In genomic region chr7:116236020-116236630, GRCh38 we compare ENCODE assay signal across 8 cellular contexts. TPM values are rescaled to one million over a fixed set of nuclear protein-coding genes. Genes with fewer than 3 reads are reported as not detected.
DNase-seq lines count a peak whose midpoint lies in the region; ATAC-seq, FAIRE-seq and TF ChIP-seq lines count a peak whose summit lies in the region.

No MANE protein-coding gene starts in this region.

- H3K27me3 ChIP-seq in keratinocyte (ENCODE audit: control insufficient read depth, extremely low read depth, insufficient read depth, low read length), result no peaks in the 10 kb centered on the region

- H3K36me3 ChIP-seq in keratinocyte (ENCODE audit: control insufficient read depth in 2 of 2, extremely low read depth in 1 of 2, insufficient read depth in 2 of 2, low read length in 2 of 2), result peaks cover 6 to 24% of the 10 kb centered on the region in 2 experiments

- in situ Hi-C loops in astrocyte of the cerebellum (cut with HindIII; ENCODE audit: low sequenced_read_pairs), result no loop called here

- dilution Hi-C loops in keratinocyte (cut with MboI; ENCODE audit: extremely low pct_ligation_motif_present, low sequenced_read_pairs), result no loop called here

- no peak for FAIRE-seq in keratinocyte (lab: Jason Lieb, UNC)

- peak; percentile 63 for TF ChIP-seq RAD21 in Ishikawa (IDR thresholded peaks at IDR 0.05; ENCODE audit: low read depth)

- DNase-seq in AG10803 (ENCODE audit: low read depth) (peak; percentile 58), astrocyte of the cerebellum (ENCODE audit: low read depth) (no peak), keratinocyte (ENCODE audit: low read depth, low spot score) (no peak), GDM1 (lab: John Stamatoyannopoulos, UW) (no peak)
- DNase-seq in stimulated activated CD4-positive, alpha-beta T cell treated with anti-CD3 and anti-CD28 coated beads, TNF-alpha, amount 100 ng/mL, for 4 hours (ENCODE audit: low read depth in 3 of 3), result peak in 2 of 3 experiments; percentile 10 to 33

- no peak overlapping the region for H3K27ac ChIP-seq in keratinocyte (ENCODE audit: control insufficient read depth, insufficient read depth, low read length)

- no peak overlapping the region for H3K9ac ChIP-seq in keratinocyte (ENCODE audit: control insufficient read depth, extremely low read depth, insufficient read depth, low read length)

- no peak overlapping the region for H3K4me2 ChIP-seq in keratinocyte (ENCODE audit: control insufficient read depth, extremely low read depth, insufficient read depth, low read depth, low read length)

- H3K4me3 ChIP-seq in AG10803 (ENCODE audit: low read length) (no peak overlapping the region), astrocyte of the cerebellum (ENCODE audit: low read depth, low read length) (no peak overlapping the region), keratinocyte (ENCODE audit: control insufficient read depth in 2 of 3, extremely low read depth in 1 of 3, insufficient read depth in 2 of 3, low read depth in 1 of 3, low read length in 3 of 3) (no peak overlapping the region)

- peaks cover 88% of the 10 kb centered on the region for H3K79me2 ChIP-seq in keratinocyte (ENCODE audit: control insufficient read depth, insufficient read depth, low read length)

- peaks cover 6% of the 10 kb centered on the region for H4K20me1 ChIP-seq in keratinocyte (ENCODE audit: control insufficient read depth, extremely low read depth, insufficient read depth, low read length)

- no peak for TF ChIP-seq EP300 in Ishikawa (IDR thresholded peaks at IDR 0.05; ENCODE audit: borderline replicate concordance)

- peak; percentile 64 for TF ChIP-seq CTCF in AG10803 (conservative IDR thresholded peaks at IDR 0.05; ENCODE audit: low read length)
- peak; percentile 40 for TF ChIP-seq CTCF in astrocyte of the cerebellum (IDR thresholded peaks at IDR 0.05; ENCODE audit: low read depth, low read length, missing control alignments)
- peak in 2 of 3 experiments; percentile 22 to 27 for TF ChIP-seq CTCF in keratinocyte (optimal IDR thresholded peaks at IDR 0.05 in 1 of 3, IDR thresholded peaks at IDR 0.05 in 1 of 3, conservative IDR thresholded peaks at IDR 0.05 in 1 of 3; ENCODE audit: extremely low read depth in 1 of 3, insufficient read depth in 2 of 3, low read length in 3 of 3)

- H3K9me3 ChIP-seq in keratinocyte (ENCODE audit: control insufficient read depth, low read depth, low read length), result no peaks in the 10 kb centered on the region

- ATAC-seq in GM18508 (IDR thresholded peaks at IDR 0.05; ENCODE audit: insufficient read depth, unreplicated experiment) (peak; percentile 41), SK-N-SH treated with all-trans-retinoic acid at 6 μM for 48 hours (peak; percentile 88)

- no peaks in the 10 kb centered on the region for H3K9me1 ChIP-seq in keratinocyte (ENCODE audit: control insufficient read depth, extremely low read depth, insufficient read depth, low read length)

- peaks cover 25% of the 10 kb centered on the region for H3K4me1 ChIP-seq in keratinocyte (ENCODE audit: control insufficient read depth, extremely low read depth, insufficient read depth, low read length)

- H2AFZ ChIP-seq in keratinocyte (ENCODE audit: control insufficient read depth, low read length), result no peak overlapping the region

TF ChIP-seq in Ishikawa, 13 proteins besides CTCF, POLR2A, EP300 and RAD21 (continues in another document):
- TF ChIP-seq TAF1 (IDR thresholded peaks at IDR 0.05; ENCODE audit: low read depth) (no peak), TCF12 (IDR thresholded peaks at IDR 0.05; ENCODE audit: low read depth) (no peak), CEBPB (IDR thresholded peaks at IDR 0.05) (no peak), EGR1 (IDR thresholded peaks at IDR 0.05) (no peak), FOXM1 (IDR thresholded peaks at IDR 0.05; ENCODE audit: borderline replicate concordance, low read depth) (no peak), ZBTB7A (IDR thresholded peaks at IDR 0.05; ENCODE audit: low read depth) (no peak), NFIC (IDR thresholded peaks at IDR 0.05) (no peak), TEAD4 (IDR thresholded peaks at IDR 0.05) (no peak), USF1 (IDR thresholded peaks at IDR 0.05) (no peak), REST (IDR thresholded peaks at IDR 0.05; ENCODE audit: low read depth) (no peak)

TF ChIP-seq in SK-N-SH treated with all-trans-retinoic acid at 6 μM for 48 hours, 23 proteins besides CTCF, POLR2A, EP300 and RAD21:
- TF ChIP-seq OSR1 (CRISPR knock-in tag; IDR thresholded peaks at IDR 0.05) (no peak), ESRRG (CRISPR knock-in tag; IDR thresholded peaks at IDR 0.05) (no peak), SNAI2 (CRISPR knock-in tag; IDR thresholded peaks at IDR 0.05) (no peak), CSRNP3 (CRISPR knock-in tag; IDR thresholded peaks at IDR 0.05) (no peak), ZC3H10 (CRISPR knock-in tag; IDR thresholded peaks at IDR 0.05) (no peak), ARNTL (CRISPR knock-in tag; IDR thresholded peaks at IDR 0.05; ENCODE audit: borderline replicate concordance, low read depth) (no peak), TCF4 (CRISPR knock-in tag; IDR thresholded peaks at IDR 0.05; ENCODE audit: borderline replicate concordance) (no peak), ZNF8 (CRISPR knock-in tag; IDR thresholded peaks at IDR 0.05) (no peak), ISL1 (CRISPR knock-in tag; IDR thresholded peaks at IDR 0.05) (no peak), ZNF565 (CRISPR knock-in tag; conservative IDR thresholded peaks at IDR 0.05; ENCODE audit: low read depth) (no peak), CREB5 (CRISPR knock-in tag; IDR thresholded peaks at IDR 0.05; ENCODE audit: low read depth) (no peak), RARB (CRISPR knock-in tag; IDR thresholded peaks at IDR 0.05) (no peak), TSHZ2 (CRISPR knock-in tag; IDR thresholded peaks at IDR 0.05) (no peak)

RNA-seq across cellular contexts. Expression of gene TES, which starts 25.8 kb away (rescaled TPM):
- polyA plus RNA-seq in keratinocyte, result 142 to 187 TPM (median 173 TPM) in 3 replicates
- 123 TPM for polyA plus RNA-seq in keratinocyte (2011; ENCODE audit: low read depth)
- 103 and 173 TPM in 2 replicates for polyA plus RNA-seq in keratinocyte (2011; cell fraction: cytosol; rRNA removed)
- 185 and 224 TPM in 2 replicates for polyA plus RNA-seq in keratinocyte (2011; cell fraction: nucleus; rRNA removed)
- polyA plus RNA-seq in keratinocyte (2012; ENCODE audit: low replicate concordance), result 78.6 and 92.7 TPM in 2 replicates
- polyA minus RNA-seq in keratinocyte, result 78.7 to 141 TPM (median 137 TPM) in 3 replicates
- polyA minus RNA-seq in keratinocyte (2011; cell fraction: cytosol; rRNA and poly(A)+ RNA removed), result 104 TPM
- 112 and 181 TPM in 2 replicates for polyA minus RNA-seq in keratinocyte (2011; cell fraction: nucleus; rRNA and poly(A)+ RNA removed)

Comparison
In these comparisons a context has a peak if more than half of its experiments do, and no peak if none do; other contexts are left out.
1. DNase-seq: peak in AG10803 (single experiment) and stimulated activated CD4-positive, alpha-beta T cell treated with anti-CD3 and anti-CD28 coated beads, TNF-alpha, amount 100 ng/mL, for 4 hours (2 of 3); none in astrocyte of the cerebellum (single experiment), keratinocyte (single experiment) and GDM1 (single experiment).
2. Peak in every context shown above with its lines, with median percentiles within 50 percentile points of each other: CTCF ChIP-seq.